ENCODE assay signal across 8 cellular contexts in the genomic region with DNA sequence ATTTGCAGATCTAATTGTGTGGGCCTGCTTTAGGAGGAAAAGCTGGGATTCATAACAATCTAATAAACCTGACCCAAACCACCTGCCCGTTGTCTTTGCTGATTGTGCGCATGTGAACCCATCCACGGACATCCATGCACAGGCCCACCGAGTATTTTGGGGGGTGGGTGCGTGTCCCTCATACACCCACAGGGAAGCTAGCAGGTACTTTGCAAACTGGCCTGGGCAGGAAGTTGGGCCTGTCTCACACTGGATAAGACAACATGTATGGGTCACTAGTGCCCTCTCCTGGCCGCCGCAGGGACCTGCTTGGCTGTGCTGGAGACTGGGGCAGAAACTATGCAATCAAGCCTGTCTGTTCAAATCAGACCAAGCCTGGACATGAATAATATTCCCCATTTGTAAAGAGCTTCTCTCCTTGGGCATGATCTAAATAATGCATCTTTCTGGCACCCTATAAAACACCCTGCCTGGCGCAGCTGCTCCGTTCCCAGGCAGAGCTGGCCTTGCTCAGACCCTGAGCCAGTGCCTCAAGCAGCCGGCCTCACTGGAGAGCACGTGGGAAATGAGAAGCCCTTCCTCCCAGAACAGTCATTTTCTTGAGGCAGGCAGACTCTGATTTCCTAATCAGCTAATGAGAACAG. TPM values are rescaled to one million over a fixed set of nuclear protein-coding genes. Genes with fewer than 3 reads are reported as not detected.
A peak's percentile ranks its signal among the peaks of the same experiment; 100 is the strongest.
DNase-seq lines count a peak whose midpoint lies in the region; ATAC-seq and TF ChIP-seq lines count a peak whose summit lies in the region.

No MANE protein-coding gene starts in this region.

- DNase-seq in BJ (ENCODE audit: low read depth): no peak
- DNase-seq in NCI-H345 treated with DMSO at 0.1 percent for 48 hours (lab: John Stamatoyannopoulos, UW; ENCODE audit: unreplicated experiment): peak; percentile 47
- DNase-seq in activated CD4-positive, alpha-beta T cell treated with anti-CD3 and anti-CD28 coated beads, Interleukin-2, amount 10 ng/mL, durations not matched to agents 7 days and 5 days: peak; percentile 91
- peak; percentile 92 for DNase-seq in dermis blood vessel endothelial cell
- DNase-seq in lower lobe of right lung: peak; percentile 91
- DNase-seq in stimulated activated CD4-positive, alpha-beta T cell treated with anti-CD3 and anti-CD28 coated beads, TNF-alpha, amount 100 ng/mL, for 1 hour (ENCODE audit: low read depth in 3 of 3, low spot score in 1 of 3): peak; percentile 42 to 78 (median 65)

- no peak overlapping the region for H3K4me3 ChIP-seq in BJ (ENCODE audit: low read depth, low read length)
- no peak overlapping the region for H3K4me3 ChIP-seq in lower lobe of right lung

- no peaks in the 10 kb centered on the region for H3K9me3 ChIP-seq in lower lobe of right lung

- H3K27me3 ChIP-seq in BJ (ENCODE audit: control insufficient read depth, insufficient read depth, low read length) (no peaks in the 10 kb centered on the region), lower lobe of right lung (ENCODE audit: low read depth) (no peaks in the 10 kb centered on the region)

- POLR2A ChIA-PET in BJ (lab: Charles Lee): no interaction called here
- POLR2A ChIA-PET in activated CD4-positive, alpha-beta T cell treated with anti-CD3 and anti-CD28 coated beads, Interleukin-2, amount 10 ng/mL, durations not matched to agents 7 days and 5 days (lab: Charles Lee): no interaction called here

- CTCF ChIA-PET in BJ (lab: Yijun Ruan, JAX): interaction anchor here (0.6 to 4.8 kb wide), 29 partner anchors 8 to 1721 kb away, joined by 3 to 48 read pairs (median 4); partner anchors contain the start of gene ECHDC3
- CTCF ChIA-PET in activated CD4-positive, alpha-beta T cell treated with anti-CD3 and anti-CD28 coated beads, Interleukin-2, amount 10 ng/mL, durations not matched to agents 7 days and 5 days (lab: Charles Lee): interaction anchor here (0.5 to 2.6 kb wide), 13 partner anchors 8 to 1523 kb away, joined by 3 to 12 read pairs (median 3); no protein-coding TSS in a partner anchor

- peaks cover 6% of the 10 kb centered on the region for H3K4me1 Mint-ChIP-seq in activated CD4-positive, alpha-beta T cell treated with anti-CD3 and anti-CD28 coated beads, Interleukin-2, amount 10 ng/mL, durations not matched to agents 7 days and 5 days

- intact Hi-C loops in lower lobe of right lung (cut with DNase I): no loop called here

- peak; percentile 95 for TF ChIP-seq CTCF in BJ (IDR thresholded peaks at IDR 0.05; ENCODE audit: insufficient read depth, low read depth, low read length)
- TF ChIP-seq CTCF in lower lobe of right lung (IDR thresholded peaks at IDR 0.05): peak; percentile 94

- H3K27ac ChIP-seq in lower lobe of right lung: peak overlapping the region; percentile 19

- no peaks in the 10 kb centered on the region for H3K27me3 Mint-ChIP-seq in activated CD4-positive, alpha-beta T cell treated with anti-CD3 and anti-CD28 coated beads, Interleukin-2, amount 10 ng/mL, durations not matched to agents 7 days and 5 days

- no peak overlapping the region for H3K4me3 Mint-ChIP-seq in activated CD4-positive, alpha-beta T cell treated with anti-CD3 and anti-CD28 coated beads, Interleukin-2, amount 10 ng/mL, durations not matched to agents 7 days and 5 days

- H3K4me1 ChIP-seq in lower lobe of right lung: peaks cover 20% of the 10 kb centered on the region

- no peaks in the 10 kb centered on the region for H3K36me3 Mint-ChIP-seq in activated CD4-positive, alpha-beta T cell treated with anti-CD3 and anti-CD28 coated beads, Interleukin-2, amount 10 ng/mL, durations not matched to agents 7 days and 5 days (ENCODE audit: low read depth)

- peak overlapping the region; percentile 83 for H3K27ac Mint-ChIP-seq in activated CD4-positive, alpha-beta T cell treated with anti-CD3 and anti-CD28 coated beads, Interleukin-2, amount 10 ng/mL, durations not matched to agents 7 days and 5 days

- H3K9me3 Mint-ChIP-seq in activated CD4-positive, alpha-beta T cell treated with anti-CD3 and anti-CD28 coated beads, Interleukin-2, amount 10 ng/mL, durations not matched to agents 7 days and 5 days: no peaks in the 10 kb centered on the region

- ATAC-seq in GM19025 (IDR thresholded peaks at IDR 0.05; ENCODE audit: low read depth, unreplicated experiment) (peak; percentile 95), HG03159 (IDR thresholded peaks at IDR 0.05; ENCODE audit: unreplicated experiment) (peak; percentile 95), lower lobe of right lung (peak; percentile 94 to 95)

- H3K36me3 ChIP-seq in BJ (ENCODE audit: control insufficient read depth, insufficient read depth, low read length) (peaks cover 6% of the 10 kb centered on the region), lower lobe of right lung (peaks cover 65% of the 10 kb centered on the region)

RNA-seq across cellular contexts. Expression of gene ECHDC3, which starts 15.8 kb away (rescaled TPM):
- polyA plus RNA-seq in BJ (2011; rRNA removed): 9.9 and 13.4 TPM in 2 replicates
- 9.3 and 9.9 TPM in 2 replicates for polyA minus RNA-seq in BJ (2011; rRNA and poly(A)+ RNA removed)
- total RNA-seq in activated CD4-positive, alpha-beta T cell treated with anti-CD3 and anti-CD28 coated beads, Interleukin-2, amount 10 ng/mL, durations not matched to agents 7 days and 5 days: 1 to 10 TPM; 1.0 to 1.1 TPM
- total RNA-seq in dermis blood vessel endothelial cell: 17.4 and 26.0 TPM in 2 replicates
- 29.5 TPM for total RNA-seq in lower lobe of right lung
